ENCODE assay signal across 9 cellular contexts in genomic region chr3:187150599-187150998, GRCh38. TPM values are rescaled to one million over a fixed set of nuclear protein-coding genes. Genes with fewer than 3 reads are reported as not detected.
DNase-seq lines count a peak whose midpoint lies in the region; ATAC-seq lines count a peak whose summit lies in the region.
"Had no signal": no experiment of that assay in that cellular context is flagged by ENCODE, and none has a peak within 500 bp of the region (broad histone marks: within the 10 kb centered on the region; RNA-seq: fewer than 3 reads in every experiment).

No MANE protein-coding gene starts in this region.

- no peak overlapping the region for H3K4me3 ChIP-seq in CD8-positive, alpha-beta memory T cell (ENCODE audit: low read length)

- peaks cover 19 to 27% of the 10 kb centered on the region in 2 donors for H3K27me3 Mint-ChIP-seq in CD8-positive, alpha-beta memory T cell

- POLR2A ChIA-PET in CD8-positive, alpha-beta memory T cell (lab: Charles Lee) = interaction anchor here (0.6 to 1.3 kb wide), 3 partner anchors 11 to 178 kb away, joined by 3 to 5 read pairs (median 4); partner anchors contain the start of gene RPL39L

- H3K9me3 ChIP-seq in CD8-positive, alpha-beta memory T cell (ENCODE audit: low read length) = no peaks in the 10 kb centered on the region

- H3K36me3 Mint-ChIP-seq in CD8-positive, alpha-beta memory T cell = peaks cover 1 to 9% (median 2%) of the 10 kb centered on the region in 3 donors

- no peak overlapping the region for H3K27ac ChIP-seq in CD8-positive, alpha-beta memory T cell (ENCODE audit: low read depth, low read length)
- no peak overlapping the region for H3K27ac ChIP-seq in substantia nigra (ENCODE audit: low read depth, low read length, poor library complexity, severe bottlenecking)

- H3K27me3 ChIP-seq in CD8-positive, alpha-beta memory T cell (ENCODE audit: insufficient read depth, low read length, poor library complexity, severe bottlenecking) = no peaks in the 10 kb centered on the region

- ATAC-seq in GM18858 (IDR thresholded peaks at IDR 0.05; ENCODE audit: unreplicated experiment) (no peak), GM21619 (IDR thresholded peaks at IDR 0.05; ENCODE audit: unreplicated experiment) (no peak)

- H3K36me3 ChIP-seq in CD8-positive, alpha-beta memory T cell (ENCODE audit: insufficient read depth, low read length) = no peaks in the 10 kb centered on the region

- no peaks in the 10 kb centered on the region for H3K4me1 ChIP-seq in CD8-positive, alpha-beta memory T cell (ENCODE audit: insufficient read depth, low read length)

- H3K27ac Mint-ChIP-seq in CD8-positive, alpha-beta memory T cell = peak overlapping the region in 1 of 8 donors; percentile 54

- peaks cover 0 to 5% (median 4%) of the 10 kb centered on the region in 3 donors for H3K4me1 Mint-ChIP-seq in CD8-positive, alpha-beta memory T cell

- CTCF ChIA-PET in CD8-positive, alpha-beta memory T cell (lab: Charles Lee) = interaction anchor here (0.7 to 5.1 kb wide), 19 partner anchors 12 to 303 kb away, joined by 3 to 81 read pairs (median 4); partner anchors contain the start of gene RPL39L

- no peak overlapping the region for H3K4me3 Mint-ChIP-seq in CD8-positive, alpha-beta memory T cell

- peak; percentile 47 to 79 (median 56) for DNase-seq in CD8-positive, alpha-beta memory T cell
- DNase-seq in NAMALWA (ENCODE audit: low spot score) (peak; percentile 72), activated T-cell treated with anti-CD3 and anti-CD28 coated beads for 24 hours (ENCODE audit: low read depth) (peak; percentile 57), mucosa of gallbladder (ENCODE audit: low spot score) (peak; percentile 22), substantia nigra (lab: John Stamatoyannopoulos, UW) (no peak), NCI-H1048 (lab: John Stamatoyannopoulos, UW) (no peak)

- H3K9me3 Mint-ChIP-seq in CD8-positive, alpha-beta memory T cell = peaks cover 2 to 10% (median 6%) of the 10 kb centered on the region in 5 donors

RNA-seq across cellular contexts. Expression of gene RPL39L, which starts 11.3 kb away (rescaled TPM):
- total RNA-seq in CD8-positive, alpha-beta memory T cell = 10 to 100 TPM; 11.3 to 13.1 TPM
- 10.3 TPM for polyA plus RNA-seq in CD8-positive, alpha-beta memory T cell
- 2.7 TPM for total RNA-seq in mucosa of gallbladder

RNA-seq across cellular contexts. Expression of gene RTP1, which starts 46.7 kb away (rescaled TPM):
- total RNA-seq in CD8-positive, alpha-beta memory T cell = not detected
- not detected for polyA plus RNA-seq in CD8-positive, alpha-beta memory T cell
- total RNA-seq in mucosa of gallbladder = not detected
- total RNA-seq: subcutaneous adipose tissue had no signal

Comparison
In these comparisons a context has a peak if more than half of its experiments do, and no peak if none do; other contexts are left out.
1. DNase-seq: peak in CD8-positive, alpha-beta memory T cell (5 of 5), NAMALWA (single experiment), activated T-cell treated with anti-CD3 and anti-CD28 coated beads for 24 hours (single experiment) and mucosa of gallbladder (single experiment); none in substantia nigra (0 of 49) and NCI-H1048 (single experiment).